In the genomic region with DNA sequence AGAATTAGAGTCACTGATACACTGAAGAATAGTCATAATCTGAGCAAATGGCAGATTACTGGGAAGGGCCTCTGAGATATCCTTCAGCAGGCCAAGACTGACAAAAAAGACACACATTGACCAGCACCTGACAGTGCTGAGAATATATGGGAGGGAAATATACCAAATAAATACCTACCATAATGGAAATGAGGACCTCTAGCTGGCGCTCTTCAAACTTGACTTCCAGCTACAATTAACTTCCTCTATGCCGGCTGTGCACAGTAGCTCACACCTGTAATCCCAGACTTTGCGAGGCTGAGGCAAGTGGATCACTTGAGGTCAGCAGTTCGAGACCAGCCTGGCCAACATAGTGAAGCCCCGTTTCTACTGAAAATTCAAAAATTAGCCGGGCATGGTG, we compare ENCODE assay signal across 22 cellular contexts.
"Had no signal": no experiment of that assay in that cellular context is flagged by ENCODE, and none has a peak within 500 bp of the region (broad histone marks: within the 10 kb centered on the region; RNA-seq: fewer than 3 reads in every experiment).

No MANE protein-coding gene starts in this region.

- FAIRE-seq: endothelial cell of umbilical vein, frontal cortex, islet of Langerhans, keratinocyte had no signal

- H3K9me3 ChIP-seq: esophagus muscularis mucosa, gastroesophageal sphincter, heart left ventricle, left lung, lower lobe of right lung had no signal

- DNase-seq: dermis blood vessel endothelial cell; dorsolateral prefrontal cortex; effector CD4-positive, alpha-beta T cell; effector memory CD4-positive, alpha-beta T cell; foreskin keratinocyte; heart left ventricle; hypothalamus; left cardiac atrium; left lung; left ventricle myocardium superior; lower lobe of right lung; mesendoderm; midbrain; naive thymus-derived CD4-positive, alpha-beta T cell had no signal

- H3K4me2 ChIP-seq: hepatocyte had no signal

- H3K4me1 ChIP-seq: esophagus muscularis mucosa, foreskin keratinocyte, gastroesophageal sphincter, heart left ventricle, left lung, lower lobe of right lung had no signal

- H2AFZ ChIP-seq: hepatocyte had no signal

- H3K79me2 ChIP-seq: hepatocyte had no signal

- H3K36me3 ChIP-seq: esophagus muscularis mucosa, gastroesophageal sphincter, heart left ventricle, left lung, lower lobe of right lung had no signal

- H3K27ac ChIP-seq: coronary artery, dorsolateral prefrontal cortex, esophagus muscularis mucosa, foreskin keratinocyte, gastroesophageal sphincter, heart left ventricle, hepatocyte, left lung, lower lobe of right lung had no signal

- H3K27me3 ChIP-seq: dorsolateral prefrontal cortex, esophagus muscularis mucosa, gastroesophageal sphincter, heart left ventricle, hepatocyte, left lung had no signal

- ATAC-seq: foreskin keratinocyte; gastroesophageal sphincter; heart left ventricle; left cardiac atrium; left lung; left ventricle myocardium superior; lower lobe of right lung; naive thymus-derived CD4-positive, alpha-beta T cell had no signal

- H3K4me3 ChIP-seq: coronary artery, dorsolateral prefrontal cortex, esophagus muscularis mucosa, gastroesophageal sphincter, heart left ventricle, hepatocyte, left lung, lower lobe of right lung had no signal
